15 cellular contexts compared by ENCODE assay signal in the genomic region with DNA sequence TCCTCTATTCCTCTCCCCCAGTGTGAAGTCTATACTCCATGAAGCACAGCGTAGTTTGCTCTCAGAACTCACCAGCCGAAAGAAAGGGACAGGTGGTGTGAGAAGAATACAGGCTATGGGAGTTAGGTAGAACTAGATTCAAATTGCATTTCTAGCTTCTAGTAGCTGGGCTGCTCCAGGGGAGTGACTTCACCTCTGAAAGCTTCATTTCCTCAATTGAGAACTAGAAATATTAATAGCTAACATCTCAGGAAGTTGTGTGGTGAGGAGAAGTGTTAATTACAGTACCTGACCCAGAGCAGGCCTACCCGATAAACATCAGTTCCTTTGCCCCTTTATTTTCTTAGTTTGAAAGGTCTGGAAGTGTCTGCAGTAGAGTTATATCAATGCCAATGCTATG.
DNase-seq lines count a peak whose midpoint lies in the region; ATAC-seq and TF ChIP-seq lines count a peak whose summit lies in the region.
"Had no signal": no experiment of that assay in that cellular context is flagged by ENCODE, and none has a peak within 500 bp of the region (broad histone marks: within the 10 kb centered on the region; RNA-seq: fewer than 3 reads in every experiment).

No MANE protein-coding gene starts in this region.

- intact Hi-C loops in adrenal gland (cut with DNase I): no loop called here

- no peaks in the 10 kb centered on the region for H3K27me3 ChIP-seq in adrenal gland
- H3K27me3 ChIP-seq in WERI-Rb-1 (ENCODE audit: insufficient read depth, low read depth, severe bottlenecking): peaks cover 41% of the 10 kb centered on the region

- H3K9me3 ChIP-seq in adrenal gland (replicated peaks in 1 of 3): no peaks in the 10 kb centered on the region
- no peaks in the 10 kb centered on the region for H3K9me3 ChIP-seq in WERI-Rb-1 (ENCODE audit: severe bottlenecking)

- no peak overlapping the region for H3K27ac ChIP-seq in adrenal gland
- no peak overlapping the region for H3K27ac ChIP-seq in WERI-Rb-1
- H3K27ac ChIP-seq: skin epidermis had no signal

- no peak overlapping the region for H3K27ac Mint-ChIP-seq in stimulated activated memory B cell treated with anti-CD40 and anti-IgM and Interleukin-4, amounts not matched to agents 10 μg/mL and 1 μg/mL and 100 μg/mL, for 72 hours
- no peak overlapping the region for H3K27ac Mint-ChIP-seq in endothelial cell (ENCODE audit: unreplicated experiment)
- H3K27ac Mint-ChIP-seq: activated B cell treated with CpG ODN at 0.5 μM for 24 hours; activated naive CD8-positive, alpha-beta T cell; CD4-positive, CD25-positive, alpha-beta regulatory T cell; immature natural killer cell had no signal

- H3K9me3 Mint-ChIP-seq in stimulated activated memory B cell treated with anti-CD40 and anti-IgM and Interleukin-4, amounts not matched to agents 10 μg/mL and 1 μg/mL and 100 μg/mL, for 72 hours: peaks cover 8% of the 10 kb centered on the region
- H3K9me3 Mint-ChIP-seq in endothelial cell (ENCODE audit: unreplicated experiment): no peaks in the 10 kb centered on the region

- no peak overlapping the region for H3K4me3 Mint-ChIP-seq in stimulated activated memory B cell treated with anti-CD40 and anti-IgM and Interleukin-4, amounts not matched to agents 10 μg/mL and 1 μg/mL and 100 μg/mL, for 72 hours
- no peak overlapping the region for H3K4me3 Mint-ChIP-seq in endothelial cell (ENCODE audit: unreplicated experiment)
- H3K4me3 Mint-ChIP-seq: activated B cell treated with CpG ODN at 0.5 μM for 24 hours; activated naive CD8-positive, alpha-beta T cell; CD4-positive, CD25-positive, alpha-beta regulatory T cell; immature natural killer cell had no signal

- H3K36me3 Mint-ChIP-seq in stimulated activated memory B cell treated with anti-CD40 and anti-IgM and Interleukin-4, amounts not matched to agents 10 μg/mL and 1 μg/mL and 100 μg/mL, for 72 hours: no peaks in the 10 kb centered on the region
- H3K36me3 Mint-ChIP-seq in endothelial cell (ENCODE audit: low read depth, unreplicated experiment): no peaks in the 10 kb centered on the region
- H3K36me3 Mint-ChIP-seq: activated naive CD8-positive, alpha-beta T cell; CD4-positive, CD25-positive, alpha-beta regulatory T cell; immature natural killer cell had no signal

- peak; percentile 92 for ATAC-seq in GM19324 (IDR thresholded peaks at IDR 0.05; ENCODE audit: low FRiP score, unreplicated experiment)
- ATAC-seq in GM21786 (IDR thresholded peaks at IDR 0.05; ENCODE audit: unreplicated experiment): peak; percentile 88
- ATAC-seq in HG03159 (IDR thresholded peaks at IDR 0.05; ENCODE audit: unreplicated experiment): peak; percentile 99
- ATAC-seq in stimulated activated memory B cell treated with anti-CD40 and anti-IgM and Interleukin-4, amounts not matched to agents 10 μg/mL and 1 μg/mL and 100 μg/mL, for 72 hours: peak; percentile 41

- TF ChIP-seq POLR2A in adrenal gland (IDR thresholded peaks at IDR 0.05): no peak

- no peaks in the 10 kb centered on the region for H3K4me1 Mint-ChIP-seq in stimulated activated memory B cell treated with anti-CD40 and anti-IgM and Interleukin-4, amounts not matched to agents 10 μg/mL and 1 μg/mL and 100 μg/mL, for 72 hours
- H3K4me1 Mint-ChIP-seq in endothelial cell (ENCODE audit: unreplicated experiment): no peaks in the 10 kb centered on the region
- H3K4me1 Mint-ChIP-seq: activated B cell treated with CpG ODN at 0.5 μM for 24 hours; CD4-positive, CD25-positive, alpha-beta regulatory T cell; immature natural killer cell had no signal

- WGBS in adrenal gland, 4 donors: 88 to 92% (median 90%) methylated on average over 3 of the region's 3 CpGs

- H3K4me3 ChIP-seq in adrenal gland (no peak overlapping the region), WERI-Rb-1 (ENCODE audit: low read depth, low read length) (no peak overlapping the region)
- H3K4me3 ChIP-seq: skin epidermis had no signal

- H3K36me3 ChIP-seq in adrenal gland (replicated peaks in 1 of 2) (no peaks in the 10 kb centered on the region), WERI-Rb-1 (no peaks in the 10 kb centered on the region)

- DNase-seq in endothelial cell (ENCODE audit: low spot score) (no peak), adrenal gland (no peak), WERI-Rb-1 (no peak)
- no peak for DNase-seq in stimulated activated naive CD4-positive, alpha-beta T cell treated with Interleukin-2 at 50 U/mL for 16 hours (lab: John Stamatoyannopoulos, UW)
- DNase-seq: activated B cell treated with CpG ODN at 0.5 μM for 24 hours; caudate nucleus; CD4-positive, CD25-positive, alpha-beta regulatory T cell; immature natural killer cell; substantia nigra had no signal

- no peaks in the 10 kb centered on the region for H3K27me3 Mint-ChIP-seq in stimulated activated memory B cell treated with anti-CD40 and anti-IgM and Interleukin-4, amounts not matched to agents 10 μg/mL and 1 μg/mL and 100 μg/mL, for 72 hours
- no peaks in the 10 kb centered on the region for H3K27me3 Mint-ChIP-seq in endothelial cell (ENCODE audit: unreplicated experiment)
- H3K27me3 Mint-ChIP-seq: activated B cell treated with CpG ODN at 0.5 μM for 24 hours; activated naive CD8-positive, alpha-beta T cell; CD4-positive, CD25-positive, alpha-beta regulatory T cell had no signal

- H3K4me1 ChIP-seq in adrenal gland (replicated peaks in 1 of 2): no peaks in the 10 kb centered on the region

- TF ChIP-seq CTCF in endothelial cell (IDR thresholded peaks at IDR 0.05; ENCODE audit: unreplicated experiment): no peak
- TF ChIP-seq CTCF in adrenal gland (IDR thresholded peaks at IDR 0.05): no peak
- no peak for TF ChIP-seq CTCF in WERI-Rb-1 (IDR thresholded peaks at IDR 0.05; ENCODE audit: low read depth, low read length)

Comparison
In these comparisons a context has a peak if more than half of its experiments do, and no peak if none do; other contexts are left out.
1. ATAC-seq: peak in every context shown above with its lines; median percentile 99 in HG03159; 92 in GM19324; 88 in GM21786; 41 in stimulated activated memory B cell treated with anti-CD40 and anti-IgM and Interleukin-4, amounts not matched to agents 10 μg/mL and 1 μg/mL and 100 μg/mL, for 72 hours.